ENCODE assay signal across 2 cellular contexts in genomic region chr13:31174018-31174417, GRCh38.
TF ChIP-seq lines count a peak whose summit lies in the region.

No MANE protein-coding gene starts in this region.

TF ChIP-seq in SK-N-SH, 30 proteins besides CTCF, POLR2A, EP300 and RAD21 (continued from another document):
- TF ChIP-seq NRF1 (IDR thresholded peaks at IDR 0.05; ENCODE audit: low read depth, low read length) (no peak), RXRA (IDR thresholded peaks at IDR 0.05; ENCODE audit: borderline replicate concordance, low read depth) (no peak), ZBTB33 (IDR thresholded peaks at IDR 0.05; ENCODE audit: borderline replicate concordance, low read depth) (no peak)

TF ChIP-seq in WTC11, 78 proteins besides CTCF, POLR2A, EP300 and RAD21 (continued from another document):
- no peak for TF ChIP-seq FOXP4 (CRISPR knock-in tag; IDR thresholded peaks at IDR 0.05)
- no peak for TF ChIP-seq NFE2L1 (CRISPR knock-in tag; IDR thresholded peaks at IDR 0.05)
- no peak for TF ChIP-seq IRF2 (CRISPR knock-in tag; IDR thresholded peaks at IDR 0.05; ENCODE audit: borderline replicate concordance, low read depth)
- no peak for TF ChIP-seq AFF4 (CRISPR knock-in tag; IDR thresholded peaks at IDR 0.05; ENCODE audit: borderline replicate concordance)
- no peak for TF ChIP-seq MYBL2 (CRISPR knock-in tag; IDR thresholded peaks at IDR 0.05)
- TF ChIP-seq ZNF671 (CRISPR knock-in tag; IDR thresholded peaks at IDR 0.05), result no peak
